In the genomic region with DNA sequence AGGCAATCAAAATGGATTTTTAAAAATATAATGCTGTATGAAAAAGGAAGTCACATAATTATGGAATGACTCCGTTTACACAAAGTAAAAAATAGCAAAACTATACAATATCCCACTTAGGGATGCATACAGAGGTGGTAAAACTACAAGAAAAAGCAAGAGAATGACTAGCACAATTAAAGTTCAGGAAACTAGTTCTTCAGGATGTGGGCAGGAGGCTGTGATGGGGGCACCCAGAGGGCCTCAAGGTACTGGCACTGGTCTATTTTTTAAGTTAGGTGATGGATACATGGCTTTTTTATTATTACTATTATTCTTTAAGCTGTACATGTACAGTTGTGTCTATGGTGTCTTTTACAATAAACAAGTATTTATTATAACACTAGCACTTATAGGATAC, we compare ENCODE assay signal across 9 cellular contexts. TPM values are rescaled to one million over a fixed set of nuclear protein-coding genes. Genes with fewer than 3 reads are reported as not detected.
A peak's percentile ranks its signal among the peaks of the same experiment; 100 is the strongest.
DNase-seq lines count a peak whose midpoint lies in the region; ATAC-seq and TF ChIP-seq lines count a peak whose summit lies in the region.
"Had no signal": no experiment of that assay in that cellular context is flagged by ENCODE, and none has a peak within 500 bp of the region (broad histone marks: within the 10 kb centered on the region; RNA-seq: fewer than 3 reads in every experiment).

No MANE protein-coding gene starts in this region.

- no peak overlapping the region for H3K4me2 ChIP-seq in GM23338

- H3K27ac Mint-ChIP-seq in activated B cell treated with CpG ODN at 0.5 μM for 24 hours, result no peak overlapping the region
- H3K27ac Mint-ChIP-seq in GM23338, result no peak overlapping the region

- H3K4me1 ChIP-seq in HUES6 (ENCODE audit: control insufficient read depth, insufficient read depth, low read length) (peaks cover 59% of the 10 kb centered on the region), esophagus squamous epithelium (peaks cover 47 to 68% (median 56%) of the 10 kb centered on the region in 3 donors), gastrocnemius medialis (peaks cover 53 to 61% of the 10 kb centered on the region in 2 donors), GM23338 (ENCODE audit: insufficient read depth) (peaks cover 44% of the 10 kb centered on the region)

- CTCF ChIA-PET in activated B cell treated with CpG ODN at 0.5 μM for 24 hours (lab: Charles Lee), result interaction anchor here (1.8 to 10.1 kb wide), 2 partner anchors 15 to 17 kb away, joined by 7 to 124 read pairs; no protein-coding TSS in a partner anchor

- H3K4me3 ChIP-seq in HUES6 (ENCODE audit: low read depth, low read length) (peak overlapping the region; percentile 98; the same call in 1 of the 2 replicates), esophagus squamous epithelium (peak overlapping the region in 2 of 4 donors; percentile 81 to 83), gastrocnemius medialis (peak overlapping the region in 1 of 4 donors; percentile 93), GM23338 (no peak overlapping the region)

- peaks cover 6% of the 10 kb centered on the region for H3K27me3 Mint-ChIP-seq in activated B cell treated with CpG ODN at 0.5 μM for 24 hours
- H3K27me3 Mint-ChIP-seq in GM23338 (ENCODE audit: insufficient read depth, low read depth, poor library complexity), result peaks cover 24% of the 10 kb centered on the region

- no peaks in the 10 kb centered on the region for H3K9me3 Mint-ChIP-seq in activated B cell treated with CpG ODN at 0.5 μM for 24 hours
- H3K9me3 Mint-ChIP-seq in GM23338, result no peaks in the 10 kb centered on the region

- H4K20me1 ChIP-seq in GM23338 (replicated peaks; ENCODE audit: insufficient read depth), result no peaks in the 10 kb centered on the region

- H3K27me3 ChIP-seq in HUES6 (ENCODE audit: control insufficient read depth, insufficient read depth, low read length) (peaks cover 13% of the 10 kb centered on the region), esophagus squamous epithelium (no peaks in the 10 kb centered on the region), gastrocnemius medialis (no peaks in the 10 kb centered on the region), GM23338 (ENCODE audit: insufficient read depth) (peaks cover 15% of the 10 kb centered on the region)

- no peaks in the 10 kb centered on the region for H3K9me2 ChIP-seq in GM23338 (ENCODE audit: insufficient read depth)

- POLR2A ChIA-PET in activated B cell treated with CpG ODN at 0.5 μM for 24 hours (lab: Charles Lee), result interaction anchor here (1.1 to 7.9 kb wide), 2 partner anchors 13 to 42 kb away, joined by 4 to 132 read pairs; partner anchors contain the start of gene MEAF6

- in situ Hi-C loops in gastrocnemius medialis (cut with MboI; ENCODE audit: low sequenced_read_pairs in 4 of 4), result loop anchor here in 1 of 4 donors (10.0 kb wide), 1 partner anchor 122 kb away; the partner anchor contains the start of gene GNL2

- TF ChIP-seq POLR2A in esophagus squamous epithelium (IDR thresholded peaks at IDR 0.05) (no peak), gastrocnemius medialis (IDR thresholded peaks at IDR 0.05) (no peak)

- H3K27ac ChIP-seq in HUES6 (ENCODE audit: low read depth, low read length), result no peak overlapping the region
- H3K27ac ChIP-seq in esophagus squamous epithelium, result peak overlapping the region; percentile 96 to 99 (median 97)
- H3K27ac ChIP-seq in gastrocnemius medialis, result peak overlapping the region; percentile 89 to 98 (median 97)
- no peak overlapping the region for H3K27ac ChIP-seq in GM23338 (ENCODE audit: low read depth)

- H3K4me3 Mint-ChIP-seq in activated B cell treated with CpG ODN at 0.5 μM for 24 hours, result peak overlapping the region; percentile 85
- H3K4me3 Mint-ChIP-seq in GM23338, result no peak overlapping the region; the same call in 2 of the 3 replicates

- H3K4me1 Mint-ChIP-seq in activated B cell treated with CpG ODN at 0.5 μM for 24 hours, result peaks cover 24% of the 10 kb centered on the region
- H3K4me1 Mint-ChIP-seq in GM23338, result peaks cover 50% of the 10 kb centered on the region

- DNase-seq in activated B cell treated with CpG ODN at 0.5 μM for 24 hours, result no peak
- DNase-seq in esophagus squamous epithelium (lab: John Stamatoyannopoulos, UW), result no peak
- no peak for DNase-seq in gastrocnemius medialis
- DNase-seq in GM23338 (ENCODE audit: low spot score), result no peak
- no peak for DNase-seq in stimulated activated CD4-positive, alpha-beta T cell treated with anti-CD3 and anti-CD28 coated beads, Interleukin-2, amount 100 ng/mL, for 48 hours
- DNase-seq in activated effector memory CD4-positive, alpha-beta T cell treated with anti-CD3 and anti-CD28 coated beads, Interleukin-2, amount 50 U/mL, for 16 hours, result no peak
- DNase-seq: NCI-H1105 had no signal

- H3K9me3 ChIP-seq in HUES6 (ENCODE audit: control insufficient read depth, insufficient read depth, low read depth, low read length) (no peaks in the 10 kb centered on the region), esophagus squamous epithelium (no peaks in the 10 kb centered on the region), gastrocnemius medialis (no peaks in the 10 kb centered on the region)

- H3K79me2 ChIP-seq in GM23338 (replicated peaks; ENCODE audit: insufficient read depth), result peaks cover 15% of the 10 kb centered on the region

- H3K9ac ChIP-seq in HUES6 (ENCODE audit: low read length), result no peak overlapping the region

- ATAC-seq in activated B cell treated with CpG ODN at 0.5 μM for 24 hours (ENCODE audit: low read depth), result no peak
- ATAC-seq in gastrocnemius medialis, result no peak
- ATAC-seq in GM23338, result no peak
- no peak for ATAC-seq in HG03342 (IDR thresholded peaks at IDR 0.05; ENCODE audit: unreplicated experiment)

- peaks cover 13% of the 10 kb centered on the region for H3K36me3 ChIP-seq in HUES6 (ENCODE audit: control insufficient read depth, insufficient read depth, low read length)
- H3K36me3 ChIP-seq in esophagus squamous epithelium, result peaks cover 0 to 8% (median 4%) of the 10 kb centered on the region in 3 donors
- peaks cover 0 to 5% of the 10 kb centered on the region in 2 donors for H3K36me3 ChIP-seq in gastrocnemius medialis
- H3K36me3 ChIP-seq in GM23338 (ENCODE audit: insufficient read depth), result no peaks in the 10 kb centered on the region

- H3K36me3 Mint-ChIP-seq in activated B cell treated with CpG ODN at 0.5 μM for 24 hours (ENCODE audit: low read depth) (peaks cover 30% of the 10 kb centered on the region), GM23338 (ENCODE audit: low read depth) (peaks cover 11% of the 10 kb centered on the region)

- WGBS in esophagus squamous epithelium, 2 donors, result 58 to 81% methylated on average over 1 of the region's 1 CpG

- H2AFZ ChIP-seq in GM23338, result no peak overlapping the region

- TF ChIP-seq CTCF in activated B cell treated with CpG ODN at 0.5 μM for 24 hours (IDR thresholded peaks at IDR 0.05), result no peak
- no peak for TF ChIP-seq CTCF in esophagus squamous epithelium (IDR thresholded peaks at IDR 0.05)
- no peak for TF ChIP-seq CTCF in gastrocnemius medialis (IDR thresholded peaks at IDR 0.05 in 4 of 5, conservative IDR thresholded peaks at IDR 0.05 in 1 of 5)
- no peak for TF ChIP-seq CTCF in GM23338 (conservative IDR thresholded peaks at IDR 0.05; ENCODE audit: low read depth in 2 of 2)

- H3F3A ChIP-seq in GM23338 (replicated peaks; ENCODE audit: low read depth), result no peaks in the 10 kb centered on the region

- intact Hi-C loops in activated B cell treated with CpG ODN at 0.5 μM for 24 hours (cut with micrococcal nuclease) (loop anchor here (2.0 to 10.0 kb wide), 4 partner anchors 14 to 1632 kb away; partner anchors contain the start of genes C1orf122 and YRDC), esophagus squamous epithelium (cut with DNase I) (no loop called here), gastrocnemius medialis (cut with DNase I; ENCODE audit: low total_unique reads) (loop anchor here (1.0 to 10.0 kb wide), 3 partner anchors 13 to 1086 kb away; partner anchors contain the start of genes FHL3 and STK40)

TF ChIP-seq in GM23338, 12 proteins besides CTCF, POLR2A, EP300 and RAD21:
- TF ChIP-seq POLR2AphosphoS5 (IDR thresholded peaks at IDR 0.05; ENCODE audit: low read depth) (no peak), ETS1 (IDR thresholded peaks at IDR 0.05) (no peak), NANOG (IDR thresholded peaks at IDR 0.05; ENCODE audit: borderline replicate concordance) (no peak)

RNA-seq across cellular contexts. Expression of gene ZC3H12A, which starts 1.4 kb away (rescaled TPM):
- total RNA-seq in activated B cell treated with CpG ODN at 0.5 μM for 24 hours (140 and 145 TPM in 2 replicates), esophagus squamous epithelium (100 to 1,000 TPM in 1 of 4 donors, 10 to 100 TPM in 3; 11.6 to 132 (median 49.0) TPM), gastrocnemius medialis (10 to 100 TPM in 1 of 4 donors, 1 to 10 TPM in 3; 5.3 to 27.1 (median 8.6) TPM)
- 7.0 and 9.3 TPM in 2 replicates for total RNA-seq in GM23338 (2014; rRNA removed; shearing (Covaris generic))
- 7.3 and 9.0 TPM in 2 replicates for polyA plus RNA-seq in GM23338 (2016; fragmentation: Nextera tagmentation; extraction: Ambion mirVana)

RNA-seq across cellular contexts. Expression of gene MEAF6, which starts 41.6 kb away (rescaled TPM):
- 59.9 and 66.5 TPM in 2 replicates for total RNA-seq in activated B cell treated with CpG ODN at 0.5 μM for 24 hours
- 10 to 100 TPM; 45.5 to 67.9 (median 56.5) TPM for total RNA-seq in esophagus squamous epithelium
- 10 to 100 TPM; 72.1 to 81.0 (median 74.5) TPM for total RNA-seq in gastrocnemius medialis
- 58.9 and 64.5 TPM in 2 replicates for total RNA-seq in GM23338 (2014; rRNA removed; shearing (Covaris generic))
- polyA plus RNA-seq in GM23338 (2016; fragmentation: Nextera tagmentation; extraction: Ambion mirVana), result 53.5 and 60.1 TPM in 2 replicates

Comparison
In these comparisons a context has a peak if more than half of its experiments do, and no peak if none do; other contexts are left out.
1. H3K27ac ChIP-seq: peak in esophagus squamous epithelium (4 of 4) and gastrocnemius medialis (4 of 4); none in HUES6 (single experiment) and GM23338 (single experiment).